22 cellular contexts compared by ENCODE assay signal in the genomic region with DNA sequence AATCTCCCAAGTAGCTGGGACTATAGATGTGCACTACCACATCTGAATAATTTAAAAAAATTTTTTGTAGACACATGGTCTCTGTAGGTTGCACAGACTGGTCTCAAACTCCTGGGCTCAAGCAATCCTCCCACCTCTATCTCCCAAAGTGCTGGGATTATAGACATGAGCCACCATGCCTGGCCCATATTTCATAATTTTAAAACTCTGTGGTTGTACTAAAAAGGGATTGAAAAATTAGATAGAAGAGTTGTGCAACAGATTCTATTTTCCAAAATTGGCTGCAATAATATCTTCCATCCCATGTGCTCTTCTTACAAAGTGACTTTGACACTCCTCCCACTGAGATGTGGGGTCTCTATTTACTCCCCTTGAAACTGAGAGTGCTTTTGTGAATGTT.
DNase-seq lines count a peak whose midpoint lies in the region; ATAC-seq lines count a peak whose summit lies in the region.
"Had no signal": no experiment of that assay in that cellular context is flagged by ENCODE, and none has a peak within 500 bp of the region (broad histone marks: within the 10 kb centered on the region; RNA-seq: fewer than 3 reads in every experiment).

No MANE protein-coding gene starts in this region.

- peak; percentile 26 to 45 for DNase-seq in NOMO-1 (lab: John Stamatoyannopoulos, UW; ENCODE audit: unreplicated experiment in 2 of 2)
- no peak for DNase-seq in NOMO-1 treated with dmso at 0.1 percent for 144 hours (lab: John Stamatoyannopoulos, UW; ENCODE audit: unreplicated experiment)
- peak; percentile 97 for DNase-seq in OCI-M1 (lab: John Stamatoyannopoulos, UW)
- peak; percentile 24 for DNase-seq in fibroblast of gingiva (ENCODE audit: low read depth)
- DNase-seq in NCI-H774 (lab: John Stamatoyannopoulos, UW): no peak
- DNase-seq: BE2C, Calu3, DMS79 treated with DMSO at 0.1 percent for 48 hours, GF-D8, IMR-90, MM.1S, NCI-H1105 treated with DMSO at 0.1 percent for 48 hours, NCI-H146, NCI-H1930, NCI-H446, NCI-H526, SHP77 had no signal

- ATAC-seq in GM21515 (IDR thresholded peaks at IDR 0.05; ENCODE audit: unreplicated experiment) (no peak), GM18498 (IDR thresholded peaks at IDR 0.05; ENCODE audit: unreplicated experiment) (no peak), GM21717 (IDR thresholded peaks at IDR 0.05; ENCODE audit: unreplicated experiment) (no peak)
- ATAC-seq: HCT116, Panc1 had no signal

Comparison
In these comparisons a context has a peak if more than half of its experiments do, and no peak if none do; other contexts are left out.
1. DNase-seq: peak in NOMO-1 (2 of 2), OCI-M1 (single experiment) and fibroblast of gingiva (single experiment); none in NOMO-1 treated with dmso at 0.1 percent for 144 hours (single experiment) and NCI-H774 (single experiment).